In genomic region chr7:107044347-107045194, GRCh38 we compare ENCODE assay signal across 8 cellular contexts. TPM values are rescaled to one million over a fixed set of nuclear protein-coding genes. Genes with fewer than 3 reads are reported as not detected.
DNase-seq lines count a peak whose midpoint lies in the region; ATAC-seq and TF ChIP-seq lines count a peak whose summit lies in the region.

Gene PRKAR2B (plus strand): TSS chr7:107044705. CDS start chr7:107044908, 203 bp downstream.

- H3K27me3 Mint-ChIP-seq in IgD-negative memory B cell: peaks cover 28% of the 10 kb centered on the region
- H3K27me3 Mint-ChIP-seq in activated T-helper 17 cell treated with anti-CD3 and anti-CD28 coated beads, Interleukin-2, amount 50 U/mL, for 72 hours: peaks cover 38% of the 10 kb centered on the region
- H3K27me3 Mint-ChIP-seq in naive thymus-derived CD8-positive, alpha-beta T cell: peaks cover 9 to 22% (median 10%) of the 10 kb centered on the region in 5 donors
- H3K27me3 Mint-ChIP-seq in stimulated activated naive B cell treated with anti-CD40 and anti-IgM and Interleukin-4, amounts not matched to agents 10 μg/mL and 1 μg/mL and 100 μg/mL, for 72 hours: peaks cover 24 to 39% of the 10 kb centered on the region in 2 donors

- peak within 1 kb of the TSS; percentile 88 to 97 (median 91) for H3K4me3 Mint-ChIP-seq in IgD-negative memory B cell
- peak within 1 kb of the TSS; percentile 77 for H3K4me3 Mint-ChIP-seq in activated T-helper 17 cell treated with anti-CD3 and anti-CD28 coated beads, Interleukin-2, amount 50 U/mL, for 72 hours
- H3K4me3 Mint-ChIP-seq in naive thymus-derived CD8-positive, alpha-beta T cell: peak within 1 kb of the TSS; percentile 82 to 92 (median 90)
- H3K4me3 Mint-ChIP-seq in stimulated activated naive B cell treated with anti-CD40 and anti-IgM and Interleukin-4, amounts not matched to agents 10 μg/mL and 1 μg/mL and 100 μg/mL, for 72 hours: peak within 1 kb of the TSS; percentile 91 to 93

- H3K27ac Mint-ChIP-seq in IgD-negative memory B cell: peak within 1 kb of the TSS; percentile 59 to 75 (median 61)
- no peak within 1 kb of the TSS for H3K27ac Mint-ChIP-seq in activated T-helper 17 cell treated with anti-CD3 and anti-CD28 coated beads, Interleukin-2, amount 50 U/mL, for 72 hours
- peak within 1 kb of the TSS; percentile 14 to 93 (median 58) for H3K27ac Mint-ChIP-seq in naive thymus-derived CD8-positive, alpha-beta T cell
- peak within 1 kb of the TSS; percentile 73 for H3K27ac Mint-ChIP-seq in stimulated activated naive B cell treated with anti-CD40 and anti-IgM and Interleukin-4, amounts not matched to agents 10 μg/mL and 1 μg/mL and 100 μg/mL, for 72 hours

- peak within 1 kb of the TSS; percentile 60 for H3K4me3 ChIP-seq in fibroblast of mammary gland (ENCODE audit: control insufficient read depth, low read depth, low read length)

- POLR2A ChIA-PET in naive thymus-derived CD8-positive, alpha-beta T cell (lab: Charles Lee): no interaction called here

- DNase-seq in COR-L47 (lab: John Stamatoyannopoulos, UW): peak; percentile 88
- peak; percentile 75 for DNase-seq in RPMI7951 (ENCODE audit: low read depth)
- peak; percentile 40 for DNase-seq in fibroblast of mammary gland (ENCODE audit: low read depth)
- peak; percentile 71 to 88 (median 80) for DNase-seq in naive thymus-derived CD8-positive, alpha-beta T cell
- peak; percentile 44 for DNase-seq in stimulated activated naive B cell treated with anti-CD40 and anti-IgM and Interleukin-4, amounts not matched to agents 10 μg/mL and 1 μg/mL and 100 μg/mL, for 72 hours

- peaks cover 1% of the 10 kb centered on the region for H3K36me3 Mint-ChIP-seq in IgD-negative memory B cell
- no peaks in the 10 kb centered on the region for H3K36me3 Mint-ChIP-seq in activated T-helper 17 cell treated with anti-CD3 and anti-CD28 coated beads, Interleukin-2, amount 50 U/mL, for 72 hours (ENCODE audit: low read depth)
- H3K36me3 Mint-ChIP-seq in naive thymus-derived CD8-positive, alpha-beta T cell: peaks cover 0 to 2% (median 0%) of the 10 kb centered on the region in 3 donors
- no peaks in the 10 kb centered on the region for H3K36me3 Mint-ChIP-seq in stimulated activated naive B cell treated with anti-CD40 and anti-IgM and Interleukin-4, amounts not matched to agents 10 μg/mL and 1 μg/mL and 100 μg/mL, for 72 hours

- peaks cover 5 to 11% (median 7%) of the 10 kb centered on the region in 3 donors for H3K4me1 Mint-ChIP-seq in IgD-negative memory B cell
- peaks cover 6% of the 10 kb centered on the region for H3K4me1 Mint-ChIP-seq in activated T-helper 17 cell treated with anti-CD3 and anti-CD28 coated beads, Interleukin-2, amount 50 U/mL, for 72 hours
- peaks cover 7 to 19% (median 14%) of the 10 kb centered on the region in 4 donors for H3K4me1 Mint-ChIP-seq in naive thymus-derived CD8-positive, alpha-beta T cell
- peaks cover 8 to 18% of the 10 kb centered on the region in 2 donors for H3K4me1 Mint-ChIP-seq in stimulated activated naive B cell treated with anti-CD40 and anti-IgM and Interleukin-4, amounts not matched to agents 10 μg/mL and 1 μg/mL and 100 μg/mL, for 72 hours

- H3K9me3 Mint-ChIP-seq in IgD-negative memory B cell: no peaks in the 10 kb centered on the region
- H3K9me3 Mint-ChIP-seq in activated T-helper 17 cell treated with anti-CD3 and anti-CD28 coated beads, Interleukin-2, amount 50 U/mL, for 72 hours: no peaks in the 10 kb centered on the region
- no peaks in the 10 kb centered on the region for H3K9me3 Mint-ChIP-seq in naive thymus-derived CD8-positive, alpha-beta T cell
- no peaks in the 10 kb centered on the region for H3K9me3 Mint-ChIP-seq in stimulated activated naive B cell treated with anti-CD40 and anti-IgM and Interleukin-4, amounts not matched to agents 10 μg/mL and 1 μg/mL and 100 μg/mL, for 72 hours

- ATAC-seq in GM21447 (IDR thresholded peaks at IDR 0.05; ENCODE audit: unreplicated experiment): peak; percentile 65
- peak; percentile 83 for ATAC-seq in activated T-helper 17 cell treated with anti-CD3 and anti-CD28 coated beads, Interleukin-2, amount 50 U/mL, for 72 hours (replicated peaks)
- peak; percentile 86 to 92 for ATAC-seq in naive thymus-derived CD8-positive, alpha-beta T cell
- ATAC-seq in stimulated activated naive B cell treated with anti-CD40 and anti-IgM and Interleukin-4, amounts not matched to agents 10 μg/mL and 1 μg/mL and 100 μg/mL, for 72 hours (replicated peaks): peak; percentile 89

- no peak for TF ChIP-seq CTCF in fibroblast of mammary gland (conservative IDR thresholded peaks at IDR 0.05; ENCODE audit: control insufficient read depth, insufficient read depth, low read depth, low read length)

RNA-seq across cellular contexts. Expression of gene PRKAR2B, which starts in this region (rescaled TPM):
- polyA plus RNA-seq in IgD-negative memory B cell: 1.1 TPM
- 3.3 and 3.7 TPM in 2 replicates for total RNA-seq in RPMI7951 (2014; rRNA removed; shearing (Covaris generic))
- 1 to 10 TPM in 1 of 2 donors, under 1 TPM in 1; 0.95 to 3.4 TPM for total RNA-seq in activated T-helper 17 cell treated with anti-CD3 and anti-CD28 coated beads, Interleukin-2, amount 50 U/mL, for 72 hours
- total RNA-seq in naive thymus-derived CD8-positive, alpha-beta T cell: under 1 TPM; 0.62 to 0.71 TPM
- under 1 TPM; 0.63 to 0.75 (median 0.66) TPM for polyA plus RNA-seq in naive thymus-derived CD8-positive, alpha-beta T cell

Comparison
In these comparisons a context has a peak if more than half of its experiments do, and no peak if none do; other contexts are left out.
1. Peak in every context shown above with its lines: DNase-seq, ATAC-seq and H3K4me3 ChIP-seq.
2. Peak in DNase-seq and ATAC-seq in naive thymus-derived CD8-positive, alpha-beta T cell; RNA of the gene not detected or under 1 TPM.